7 cellular contexts compared by ENCODE assay signal in genomic region chr2:196000551-196000950, GRCh38.
"Had no signal": no experiment of that assay in that cellular context is flagged by ENCODE, and none has a peak within 500 bp of the region (broad histone marks: within the 10 kb centered on the region; RNA-seq: fewer than 3 reads in every experiment).

No MANE protein-coding gene starts in this region.

- DNase-seq: GDM1, GF-D8 had no signal

- FAIRE-seq: G401.6, GM12891, GM12892, GM18507, GM19239 had no signal
